1 cellular context compared by ENCODE assay signal in genomic region chr6:2952557-2953095, GRCh38.
TF ChIP-seq lines count a peak whose summit lies in the region.

No MANE protein-coding gene starts in this region.

TF ChIP-seq in SK-N-SH, 30 proteins besides CTCF, POLR2A, EP300 and RAD21 (continued from another document):
- no peak for TF ChIP-seq REST (IDR thresholded peaks at IDR 0.05; ENCODE audit: low read depth, low read length)
- no peak for TF ChIP-seq USF1 (IDR thresholded peaks at IDR 0.05; ENCODE audit: borderline replicate concordance, low read depth)
TF ChIP-seq in SK-N-SH: peak in this region for 6.
